ENCODE assay signal across 27 cellular contexts in genomic region chr10:79334573-79334972, GRCh38. TPM values are rescaled to one million over a fixed set of nuclear protein-coding genes. Genes with fewer than 3 reads are reported as not detected.
A peak's percentile ranks its signal among the peaks of the same experiment; 100 is the strongest.
DNase-seq lines count a peak whose midpoint lies in the region; ATAC-seq and TF ChIP-seq lines count a peak whose summit lies in the region.
"Had no signal": no experiment of that assay in that cellular context is flagged by ENCODE, and none has a peak within 500 bp of the region (broad histone marks: within the 10 kb centered on the region; RNA-seq: fewer than 3 reads in every experiment).

No MANE protein-coding gene starts in this region.

- peak overlapping the region; percentile 28 for H3K27ac Mint-ChIP-seq in activated CD4-positive, alpha-beta T cell treated with anti-CD3 and anti-CD28 coated beads for 36 hours
- peak overlapping the region in 3 of 5 experiments; percentile 3 to 83 (median 79) for H3K27ac Mint-ChIP-seq in brain
- H3K27ac Mint-ChIP-seq in stimulated activated effector memory CD8-positive, alpha-beta T cell treated with anti-CD3 and anti-CD28 coated beads, Interleukin-12 subunit alpha, Interleukin-12 subunit beta, amount 100 ng/mL, for 72 hours = peak overlapping the region; percentile 67
- H3K27ac Mint-ChIP-seq: mesothelial cell of epicardium, nephron had no signal

- peak overlapping the region; percentile 85 for H2AK5ac ChIP-seq in IMR-90 (ENCODE audit: low read depth, low read length)

- peak overlapping the region; percentile 82 to 90; a peak in 3 of 4 replicates for H4K8ac ChIP-seq in IMR-90 (ENCODE audit: low read depth in 2 of 2, low read length in 2 of 2)

- TF ChIP-seq RAD21 in IMR-90 (IDR thresholded peaks at IDR 0.05; ENCODE audit: low read length) = no peak

- no peaks in the 10 kb centered on the region for H3F3A ChIP-seq in smooth muscle cell (ENCODE audit: low read depth)

- peak overlapping the region; percentile 52; the same call in 1 of the 2 replicates for H3K18ac ChIP-seq in IMR-90 (ENCODE audit: low read depth, low read length)

- H3K27me3 Mint-ChIP-seq in activated CD4-positive, alpha-beta T cell treated with anti-CD3 and anti-CD28 coated beads for 36 hours = no peaks in the 10 kb centered on the region
- peaks cover 2% of the 10 kb centered on the region for H3K27me3 Mint-ChIP-seq in brain
- H3K27me3 Mint-ChIP-seq: effector memory CD8-positive, alpha-beta T cell had no signal

- peaks cover 7% of the 10 kb centered on the region for H3K9me3 Mint-ChIP-seq in activated CD4-positive, alpha-beta T cell treated with anti-CD3 and anti-CD28 coated beads for 36 hours (ENCODE audit: low read depth)
- H3K9me3 Mint-ChIP-seq in brain = peaks cover 2 to 8% (median 6%) of the 10 kb centered on the region in 5 experiments
- H3K9me3 Mint-ChIP-seq in stimulated activated effector memory CD8-positive, alpha-beta T cell treated with anti-CD3 and anti-CD28 coated beads, Interleukin-12 subunit alpha, Interleukin-12 subunit beta, amount 100 ng/mL, for 72 hours = no peaks in the 10 kb centered on the region
- H3K9me3 Mint-ChIP-seq: effector memory CD8-positive, alpha-beta T cell; immature natural killer cell had no signal

- peak overlapping the region; percentile 63; the same call in 1 of the 3 replicates for H2BK15ac ChIP-seq in IMR-90 (ENCODE audit: low read depth, low read length)

- peak overlapping the region; percentile 98 for H2BK120ac ChIP-seq in IMR-90 (ENCODE audit: low read depth, low read length)

- no peak for TF ChIP-seq POLR2A in IMR-90 (IDR thresholded peaks at IDR 0.05; ENCODE audit: low read depth, low read length)

- peaks cover 35% of the 10 kb centered on the region for H3K4me1 Mint-ChIP-seq in activated CD4-positive, alpha-beta T cell treated with anti-CD3 and anti-CD28 coated beads for 36 hours
- H3K4me1 Mint-ChIP-seq in brain = peaks cover 21% of the 10 kb centered on the region
- peaks cover 53% of the 10 kb centered on the region for H3K4me1 Mint-ChIP-seq in stimulated activated effector memory CD8-positive, alpha-beta T cell treated with anti-CD3 and anti-CD28 coated beads, Interleukin-12 subunit alpha, Interleukin-12 subunit beta, amount 100 ng/mL, for 72 hours
- H3K4me1 Mint-ChIP-seq: immature natural killer cell, mesothelial cell of epicardium had no signal

- peak overlapping the region; percentile 38; the same call in 1 of the 2 replicates for H3K56ac ChIP-seq in IMR-90 (ENCODE audit: extremely low read depth, insufficient read depth, low read length)

- H3K9me3 ChIP-seq in IMR-90 (ENCODE audit: control insufficient read depth, insufficient read depth, low read length) (no peaks in the 10 kb centered on the region), smooth muscle cell (replicated peaks; ENCODE audit: low read depth) (no peaks in the 10 kb centered on the region)
- H3K9me3 ChIP-seq: ovary, right atrium auricular region, SJCRH30, transverse colon had no signal

- H3K4me3 Mint-ChIP-seq in activated CD4-positive, alpha-beta T cell treated with anti-CD3 and anti-CD28 coated beads for 36 hours = no peak overlapping the region
- H3K4me3 Mint-ChIP-seq in brain = no peak overlapping the region
- H3K4me3 Mint-ChIP-seq in stimulated activated effector memory CD8-positive, alpha-beta T cell treated with anti-CD3 and anti-CD28 coated beads, Interleukin-12 subunit alpha, Interleukin-12 subunit beta, amount 100 ng/mL, for 72 hours = no peak overlapping the region
- H3K4me3 Mint-ChIP-seq: effector memory CD8-positive, alpha-beta T cell; immature natural killer cell; mesothelial cell of epicardium; nephron had no signal

- H3K36me3 ChIP-seq in IMR-90 (ENCODE audit: control insufficient read depth, insufficient read depth, low read length) = no peaks in the 10 kb centered on the region
- no peaks in the 10 kb centered on the region for H3K36me3 ChIP-seq in smooth muscle cell (ENCODE audit: low read depth)
- H3K36me3 ChIP-seq: ovary, right atrium auricular region, SJCRH30, transverse colon had no signal

- no peaks in the 10 kb centered on the region; a peak in 1 of 4 replicates for H3K79me1 ChIP-seq in IMR-90 (ENCODE audit: low read depth in 1 of 2, low read length in 2 of 2)

- intact Hi-C loops in activated CD4-positive, alpha-beta T cell treated with anti-CD3 and anti-CD28 coated beads for 36 hours (cut with DNase I, micrococcal nuclease) = loop anchor here in 1 of 2 experiments (5.0 kb wide), 1 partner anchor 853 kb away; no protein-coding TSS in a partner anchor
- intact Hi-C loops in IMR-90 (cut with micrococcal nuclease) = no loop called here

- peaks cover 19% of the 10 kb centered on the region for H3K9me1 ChIP-seq in IMR-90 (ENCODE audit: insufficient read depth, low read length)

- H3K4me1 ChIP-seq in IMR-90 (ENCODE audit: control insufficient read depth, insufficient read depth, low read length) (peaks cover 9% of the 10 kb centered on the region; the same call in 1 of the 2 replicates), smooth muscle cell (ENCODE audit: low read depth) (no peaks in the 10 kb centered on the region)
- H3K4me1 ChIP-seq: right atrium auricular region had no signal

- POLR2A ChIA-PET in activated CD4-positive, alpha-beta T cell treated with anti-CD3 and anti-CD28 coated beads for 36 hours (lab: Charles Lee) = interaction anchor here (0.6 to 2.2 kb wide), 4 partner anchors 10 to 20 kb away, joined by 3 to 7 read pairs (median 4); no protein-coding TSS in a partner anchor
- POLR2A ChIA-PET in IMR-90 (lab: Charles Lee; ENCODE audit: unreplicated experiment) = no interaction called here

- CTCF ChIA-PET in activated CD4-positive, alpha-beta T cell treated with anti-CD3 and anti-CD28 coated beads for 36 hours (lab: Charles Lee) = interaction anchor here (0.6 to 5.3 kb wide), 6 partner anchors 12 to 340 kb away, joined by 3 to 50 read pairs (median 4); partner anchors contain the start of gene PPIF
- CTCF ChIA-PET in IMR-90 (lab: Yijun Ruan, JAX) = interaction anchor here (1.1 kb wide), 1 partner anchor 42 kb away, joined by 3 read pairs; no protein-coding TSS in a partner anchor

- no peaks in the 10 kb centered on the region for H3K79me2 ChIP-seq in smooth muscle cell (ENCODE audit: low read depth)

- H3K4ac ChIP-seq in IMR-90 (ENCODE audit: low read depth, low read length) = peak overlapping the region; percentile 98

- no TSS peak for BruUV-seq in IMR-90 (replicated peaks; lab: Mats Ljungman, UMichigan)

- H4K20me1 ChIP-seq in IMR-90 (ENCODE audit: insufficient read depth, low read length) = no peaks in the 10 kb centered on the region
- no peaks in the 10 kb centered on the region for H4K20me1 ChIP-seq in smooth muscle cell (ENCODE audit: low read depth)

- TF ChIP-seq CTCF in IMR-90 (conservative IDR thresholded peaks at IDR 0.05; ENCODE audit: low read depth, low read length) (no peak), brain (conservative IDR thresholded peaks at IDR 0.05) (no peak), smooth muscle cell (IDR thresholded peaks at IDR 0.05; ENCODE audit: borderline replicate concordance, insufficient read depth, poor library complexity, severe bottlenecking) (no peak)

- no peak overlapping the region for H3K4me2 ChIP-seq in IMR-90 (ENCODE audit: low read depth, low read length)
- no peak overlapping the region for H3K4me2 ChIP-seq in smooth muscle cell

- H3K27ac ChIP-seq in IMR-90 (ENCODE audit: insufficient read depth, low read length) = no peak overlapping the region; the same call in 1 of the 2 replicates
- H3K27ac ChIP-seq in smooth muscle cell (ENCODE audit: low read depth) = no peak overlapping the region
- H3K27ac ChIP-seq: right atrium auricular region, transverse colon had no signal

- dilution Hi-C loops in IMR-90 (cut with HindIII; ENCODE audit: low sequenced_read_pairs, unreplicated experiment) = no loop called here

- peak overlapping the region; percentile 96 for H4K91ac ChIP-seq in IMR-90 (ENCODE audit: insufficient read depth, low read depth, low read length)

- H3K14ac ChIP-seq in IMR-90 (replicated peaks; ENCODE audit: low read depth, low read length) = peak overlapping the region; percentile 96

- in situ Hi-C loops in IMR-90 (cut with MboI; ENCODE audit: low sequenced_read_pairs) = no loop called here

- ATAC-seq in activated CD4-positive, alpha-beta T cell treated with anti-CD3 and anti-CD28 coated beads for 36 hours = no peak
- ATAC-seq in IMR-90 (ENCODE audit: low read depth) (no peak), GM19023 (IDR thresholded peaks at IDR 0.05; ENCODE audit: unreplicated experiment) (no peak)
- ATAC-seq in stimulated activated effector memory CD8-positive, alpha-beta T cell treated with anti-CD3 and anti-CD28 coated beads, Interleukin-12 subunit alpha, Interleukin-12 subunit beta, amount 100 ng/mL, for 72 hours = no peak
- ATAC-seq: activated T-cell treated with anti-CD3 and anti-CD28 coated beads, Interleukin-2, amount 50 U/mL, for 72 hours; effector memory CD8-positive, alpha-beta T cell; esophagus mucosa had no signal

- H2AFZ ChIP-seq in IMR-90 (replicated peaks; ENCODE audit: low read length, poor library complexity) (no peak overlapping the region), smooth muscle cell (ENCODE audit: low read depth) (no peak overlapping the region)

- H3K9ac ChIP-seq in IMR-90 (ENCODE audit: low read depth, low read length) (no peak overlapping the region), smooth muscle cell (ENCODE audit: low read depth) (no peak overlapping the region)

- peak overlapping the region; percentile 96 for H2BK20ac ChIP-seq in IMR-90 (ENCODE audit: low read depth, low read length)

- no peak for DNase-seq in activated CD4-positive, alpha-beta T cell treated with anti-CD3 and anti-CD28 coated beads for 36 hours
- no peak for DNase-seq in activated CD4-positive, alpha-beta T cell treated with anti-CD3 and anti-CD28 coated beads, Interleukin-2, amount 50 U/mL, for 48 hours
- DNase-seq in IMR-90 = no peak
- DNase-seq in stimulated activated effector memory CD8-positive, alpha-beta T cell treated with anti-CD3 and anti-CD28 coated beads, Interleukin-12 subunit alpha, Interleukin-12 subunit beta, amount 100 ng/mL, for 72 hours (ENCODE audit: low spot score in 2 of 2) = no peak
- no peak for DNase-seq in smooth muscle cell (lab: John Stamatoyannopoulos, UW; ENCODE audit: unreplicated experiment)
- DNase-seq in COR-L47 (lab: John Stamatoyannopoulos, UW) = no peak
- DNase-seq: activated CD4-positive, alpha-beta T cell treated with anti-CD3 and anti-CD28 coated beads for 48 hours; activated T-cell treated with anti-CD3 and anti-CD28 coated beads, Interleukin-2, amount 50 U/mL, for 72 hours; AML-193; DMS79 treated with DMSO at 0.1 percent for 48 hours; effector memory CD8-positive, alpha-beta T cell; foreskin melanocyte; immature natural killer cell; NCI-H1436 treated with DMSO at 0.1 percent for 48 hours; NCI-H510A; stimulated activated CD4-positive, alpha-beta T cell treated with anti-CD3 and anti-CD28 coated beads, Interleukin-4, amount 100 ng/mL, for 24 hours; stimulated activated naive CD4-positive, alpha-beta T cell treated with Interleukin-2 at 50 U/mL for 16 hours; T-helper 2 cell; transverse colon had no signal

- H2AK9ac ChIP-seq in IMR-90 (replicated peaks; ENCODE audit: low read depth, low read length, poor library complexity) = peak overlapping the region; percentile 83

- peak overlapping the region; percentile 82 for H2BK5ac ChIP-seq in IMR-90 (ENCODE audit: low read depth, low read length, poor library complexity, severe bottlenecking)

- H3K27me3 ChIP-seq in IMR-90 (ENCODE audit: control insufficient read depth, insufficient read depth, low read length) (no peaks in the 10 kb centered on the region), smooth muscle cell (ENCODE audit: low read depth) (no peaks in the 10 kb centered on the region)
- H3K27me3 ChIP-seq: ovary, right atrium auricular region, SJCRH30, transverse colon had no signal

- no peaks in the 10 kb centered on the region for H3K36me3 Mint-ChIP-seq in activated CD4-positive, alpha-beta T cell treated with anti-CD3 and anti-CD28 coated beads for 36 hours (ENCODE audit: low read depth)
- no peaks in the 10 kb centered on the region for H3K36me3 Mint-ChIP-seq in brain
- H3K36me3 Mint-ChIP-seq in stimulated activated effector memory CD8-positive, alpha-beta T cell treated with anti-CD3 and anti-CD28 coated beads, Interleukin-12 subunit alpha, Interleukin-12 subunit beta, amount 100 ng/mL, for 72 hours = peaks cover 5% of the 10 kb centered on the region
- H3K36me3 Mint-ChIP-seq: immature natural killer cell, mesothelial cell of epicardium had no signal

- H3K4me3 ChIP-seq in IMR-90 (ENCODE audit: insufficient read depth, low read depth, low read length) (no peak overlapping the region), smooth muscle cell (no peak overlapping the region)
- H3K4me3 ChIP-seq: ovary, right atrium auricular region, SJCRH30, transverse colon had no signal

- peak overlapping the region; percentile 31; the same call in 1 of the 2 replicates for H3K23ac ChIP-seq in IMR-90 (ENCODE audit: low read depth, low read length)

- 88% methylated on average over 1 of the region's 2 CpGs; no CpG with 5 or more reads in 1 of the 2 experiments for WGBS in IMR-90 (ENCODE audit: extremely low coverage in 2 of 2, insufficient read length in 1 of 2), 2 experiments
- WGBS in smooth muscle cell (ENCODE audit: low lambda C conversion rate) = 93% methylated on average over 2 of the region's 2 CpGs

- peak overlapping the region; percentile 65; the same call in 1 of the 2 replicates for H4K5ac ChIP-seq in IMR-90 (ENCODE audit: low read depth, low read length)

RNA-seq across cellular contexts. Expression of gene PPIF, which starts 12.7 kb away (rescaled TPM):
- total RNA-seq in activated CD4-positive, alpha-beta T cell treated with anti-CD3 and anti-CD28 coated beads for 36 hours = 10 to 100 TPM; 92.3 to 96.1 TPM
- 29.2 and 29.7 TPM in 2 replicates for total RNA-seq in IMR-90 (2012; rRNA removed)
- 127 and 130 TPM in 2 replicates for polyA plus RNA-seq in IMR-90 (2012; rRNA removed)
- 113 and 150 TPM in 2 replicates for polyA plus RNA-seq in IMR-90 (2012; cell fraction: cytosol; rRNA removed)
- 205 and 248 TPM in 2 replicates for polyA plus RNA-seq in IMR-90 (2012; cell fraction: nucleus; rRNA removed; ENCODE audit: low replicate concordance)
- 142 TPM for polyA plus RNA-seq in brain (ENCODE audit: insufficient read depth, low read depth, low replicate concordance)
- total RNA-seq in smooth muscle cell = 24.3 and 28.5 TPM in 2 replicates
- 29.7 and 35.2 TPM in 2 replicates for polyA plus RNA-seq in smooth muscle cell

Comparison
In these comparisons a context has a peak if more than half of its experiments do, and no peak if none do; other contexts are left out.
1. H3K27ac Mint-ChIP-seq: peak in every context shown above with its lines; median percentile 79 in brain; 67 in stimulated activated effector memory CD8-positive, alpha-beta T cell treated with anti-CD3 and anti-CD28 coated beads, Interleukin-12 subunit alpha, Interleukin-12 subunit beta, amount 100 ng/mL, for 72 hours; 28 in activated CD4-positive, alpha-beta T cell treated with anti-CD3 and anti-CD28 coated beads for 36 hours.